ENCODE assay signal across 9 cellular contexts in the genomic region with DNA sequence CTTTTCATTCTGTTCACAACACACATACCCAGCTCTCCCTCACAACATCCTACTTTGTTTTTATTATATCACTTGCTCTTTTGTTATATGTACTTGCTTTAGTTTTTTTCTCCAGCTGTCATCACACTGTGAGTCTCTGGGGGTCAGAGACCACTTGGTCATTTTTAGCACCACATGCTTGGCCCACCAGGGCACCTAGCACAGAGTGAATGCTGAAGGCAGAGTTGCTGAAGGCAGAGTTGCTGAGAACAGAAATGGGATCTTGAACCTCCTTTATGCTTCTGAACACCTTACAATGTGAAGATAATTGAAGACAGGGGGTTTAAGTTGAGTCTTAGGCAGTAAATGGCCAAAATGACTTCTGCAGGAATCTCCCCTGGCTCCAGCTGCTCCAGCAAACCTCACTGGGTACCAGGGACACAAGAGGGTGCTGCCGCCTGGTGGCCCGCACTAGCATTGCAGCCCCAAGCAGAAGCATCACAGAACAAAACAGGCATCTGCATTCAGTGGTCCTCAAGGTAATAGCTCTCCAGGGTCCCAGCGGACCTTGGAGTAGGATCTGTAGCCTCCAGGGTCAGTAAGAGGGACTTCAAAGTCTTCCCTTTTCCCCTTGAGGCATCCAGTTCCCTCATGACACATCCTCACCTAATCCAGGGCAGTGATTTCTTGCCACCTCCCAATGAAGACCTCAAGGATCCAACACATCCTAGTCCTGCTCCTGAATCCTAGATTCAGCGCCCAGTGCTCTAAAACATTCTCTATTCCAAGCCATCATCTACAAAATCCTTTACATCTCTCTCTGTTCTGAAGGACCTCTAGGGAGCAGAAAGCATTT.
DNase-seq lines count a peak whose midpoint lies in the region; ATAC-seq and TF ChIP-seq lines count a peak whose summit lies in the region.
"Had no signal": no experiment of that assay in that cellular context is flagged by ENCODE, and none has a peak within 500 bp of the region (broad histone marks: within the 10 kb centered on the region; RNA-seq: fewer than 3 reads in every experiment).

No MANE protein-coding gene starts in this region.

- H3K9me2 ChIP-seq in PC-3 (replicated peaks; ENCODE audit: low read length), result no peaks in the 10 kb centered on the region

- H3K4me2 ChIP-seq in PC-3 (ENCODE audit: low read length) (no peak overlapping the region), mesenchymal stem cell (ENCODE audit: low read length, poor library complexity, severe bottlenecking) (no peak overlapping the region)

- POLR2A ChIA-PET in PC-3 (lab: Charles Lee; ENCODE audit: unreplicated experiment), result no interaction called here

- no peak for DNase-seq in AG09309 (ENCODE audit: low read depth)
- DNase-seq in GM06990 (ENCODE audit: extremely low read depth, insufficient read length), result no peak
- DNase-seq in PC-3, result no peak
- DNase-seq in fibroblast of the aortic adventitia (ENCODE audit: low read depth), result no peak
- DNase-seq in activated effector memory CD4-positive, alpha-beta T cell treated with anti-CD3 and anti-CD28 coated beads, Interleukin-2, amount 50 U/mL, for 16 hours, result no peak
- no peak for DNase-seq in Right ventricle myocardium superior
- DNase-seq in mesenchymal stem cell, result no peak
- DNase-seq: amniotic stem cell had no signal

- no peak overlapping the region for H2AK5ac ChIP-seq in mesenchymal stem cell (ENCODE audit: low read length, severe bottlenecking)

- no peak overlapping the region for H3K18ac ChIP-seq in mesenchymal stem cell (ENCODE audit: low read depth in 1 of 2, low read length in 2 of 2)

- no peak overlapping the region for H2BK15ac ChIP-seq in mesenchymal stem cell (ENCODE audit: low read depth, poor library complexity, severe bottlenecking)

- no peak overlapping the region for H4K8ac ChIP-seq in mesenchymal stem cell (ENCODE audit: low read length)

- no peak overlapping the region for H3K4me3 ChIP-seq in AG09309 (ENCODE audit: control insufficient read depth, low read depth, low read length)
- no peak overlapping the region for H3K4me3 ChIP-seq in GM06990 (replicated peaks; ENCODE audit: low read depth, low read length)
- H3K4me3 ChIP-seq in PC-3 (ENCODE audit: low read length), result no peak overlapping the region
- no peak overlapping the region for H3K4me3 ChIP-seq in fibroblast of the aortic adventitia (ENCODE audit: low read depth, low read length)
- H3K4me3 ChIP-seq in mesenchymal stem cell (ENCODE audit: insufficient read depth in 1 of 2, low read depth in 1 of 2, low read length in 2 of 2), result no peak overlapping the region

- no peaks in the 10 kb centered on the region for H3K9me3 ChIP-seq in PC-3 (ENCODE audit: low read length)
- H3K9me3 ChIP-seq in mesenchymal stem cell (ENCODE audit: control insufficient read depth, low read length), result peaks cover 34% of the 10 kb centered on the region

- no peak overlapping the region for H3K23ac ChIP-seq in mesenchymal stem cell (ENCODE audit: low read length in 2 of 2)

- H3K14ac ChIP-seq in mesenchymal stem cell (ENCODE audit: low read length in 2 of 2), result no peak overlapping the region

- intact Hi-C loops in PC-3 (cut with micrococcal nuclease), result no loop called here
- intact Hi-C loops in Right ventricle myocardium superior (cut with DNase I), result no loop called here

- no peak overlapping the region for H3K27ac ChIP-seq in PC-3 (ENCODE audit: low read length)
- H3K27ac ChIP-seq in mesenchymal stem cell (ENCODE audit: low read length, poor library complexity, severe bottlenecking), result no peak overlapping the region

- H3F3A ChIP-seq in PC-3 (ENCODE audit: low read length, unreplicated experiment), result no peaks in the 10 kb centered on the region

- H4K91ac ChIP-seq in mesenchymal stem cell (ENCODE audit: low read length), result no peak overlapping the region

- no peaks in the 10 kb centered on the region for H3K79me1 ChIP-seq in mesenchymal stem cell (replicated peaks; ENCODE audit: low read length, poor library complexity, severe bottlenecking)

- no peaks in the 10 kb centered on the region for H3K79me2 ChIP-seq in PC-3 (ENCODE audit: low read length)

- H3K36me3 ChIP-seq in GM06990 (ENCODE audit: control insufficient read depth, insufficient read depth, low read length) (no peaks in the 10 kb centered on the region), PC-3 (ENCODE audit: low read depth, low read length) (no peaks in the 10 kb centered on the region), mesenchymal stem cell (ENCODE audit: control insufficient read depth in 1 of 2, insufficient read depth in 2 of 2, low read depth in 1 of 2, low read length in 2 of 2) (no peaks in the 10 kb centered on the region)

- H2AFZ ChIP-seq in PC-3 (ENCODE audit: low read length) (no peak overlapping the region), mesenchymal stem cell (ENCODE audit: low read depth, low read length) (no peak overlapping the region)

- H4K20me1 ChIP-seq in PC-3 (ENCODE audit: low read length), result no peaks in the 10 kb centered on the region

- no peak overlapping the region for H3K4ac ChIP-seq in mesenchymal stem cell (ENCODE audit: low read depth in 1 of 2, low read length in 2 of 2)

- H3K4me1 ChIP-seq in PC-3 (ENCODE audit: insufficient read depth, low read length) (no peaks in the 10 kb centered on the region), mesenchymal stem cell (ENCODE audit: control insufficient read depth, insufficient read depth, low read depth, low read length) (no peaks in the 10 kb centered on the region)

- no peak overlapping the region for H2BK12ac ChIP-seq in mesenchymal stem cell (ENCODE audit: low read length in 2 of 2)

- TF ChIP-seq CTCF in AG09309 (IDR thresholded peaks at IDR 0.05; ENCODE audit: control insufficient read depth, insufficient read depth, low read depth, low read length, missing control alignments) (peak; percentile 36), GM06990 (IDR thresholded peaks at IDR 0.05; ENCODE audit: insufficient read depth, low read length, poor library complexity, severe bottlenecking) (peak; percentile 75), PC-3 (conservative IDR thresholded peaks at IDR 0.05; ENCODE audit: low read depth, low read length) (peak; percentile 41), fibroblast of the aortic adventitia (IDR thresholded peaks at IDR 0.05; ENCODE audit: insufficient read depth, low read length) (peak; percentile 32)

- H3K9ac ChIP-seq in PC-3 (ENCODE audit: low read length) (no peak overlapping the region), mesenchymal stem cell (ENCODE audit: low read length) (no peak overlapping the region)

- ATAC-seq in PC-3 (no peak), GM19395 (IDR thresholded peaks at IDR 0.05; ENCODE audit: unreplicated experiment) (no peak), Right ventricle myocardium superior (ENCODE audit: poor library complexity) (no peak)

- BruUV-seq in PC-3 (replicated peaks; lab: Mats Ljungman, UMichigan), result no TSS peak

- CTCF ChIA-PET in PC-3 (lab: Charles Lee), result no interaction called here

- WGBS in mesenchymal stem cell, result 8% methylated on average over 4 of the region's 4 CpGs

- H3K27me3 ChIP-seq in GM06990 (replicated peaks; ENCODE audit: control insufficient read depth, insufficient read depth, low read length) (no peaks in the 10 kb centered on the region), PC-3 (ENCODE audit: low read length) (no peaks in the 10 kb centered on the region), mesenchymal stem cell (ENCODE audit: control insufficient read depth in 1 of 2, insufficient read depth in 1 of 2, low read length in 2 of 2) (no peaks in the 10 kb centered on the region)

- no peak overlapping the region for H2BK5ac ChIP-seq in mesenchymal stem cell (ENCODE audit: low read depth, low read length, poor library complexity, severe bottlenecking)

- no peak overlapping the region for H2BK120ac ChIP-seq in mesenchymal stem cell (ENCODE audit: low read depth, low read length)
